ENCODE assay signal across 8 cellular contexts in the genomic region with DNA sequence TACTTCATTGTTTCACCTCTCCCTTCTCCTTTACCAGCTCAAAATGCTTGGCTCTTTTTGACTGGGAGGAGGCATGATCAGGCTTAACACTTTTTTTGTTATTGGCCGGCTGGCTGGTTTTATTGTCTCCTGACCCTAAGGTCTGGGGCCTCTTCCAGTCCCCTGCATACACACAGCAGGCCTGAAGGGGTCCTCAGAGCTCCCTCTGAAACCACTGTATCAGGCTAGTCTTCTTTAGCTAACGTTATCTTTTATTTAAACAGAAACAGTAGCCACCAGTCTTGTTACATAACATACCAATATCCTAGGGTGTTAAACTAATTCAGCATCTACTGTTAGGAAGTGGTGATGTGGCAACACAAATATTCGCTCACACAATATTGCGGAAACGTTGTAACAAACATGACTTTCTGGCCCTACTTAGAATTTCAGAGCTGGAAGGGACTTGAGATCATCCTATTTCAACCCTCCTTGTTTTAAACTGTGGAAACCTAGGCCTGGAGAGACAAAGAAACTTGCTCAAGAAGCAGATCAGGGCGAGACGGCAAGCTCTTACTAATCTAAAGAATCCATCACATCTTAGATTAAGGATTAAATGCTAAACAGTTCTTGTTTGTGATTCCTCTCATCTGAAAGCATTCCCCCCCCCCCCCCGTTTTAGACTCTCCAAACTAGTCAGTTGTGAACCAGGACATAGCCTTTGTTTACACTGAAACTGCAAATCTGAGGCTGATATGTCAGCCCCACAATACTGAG. TPM values are rescaled to one million over a fixed set of nuclear protein-coding genes. Genes with fewer than 3 reads are reported as not detected.
A peak's percentile ranks its signal among the peaks of the same experiment; 100 is the strongest.
DNase-seq lines count a peak whose midpoint lies in the region; ATAC-seq and TF ChIP-seq lines count a peak whose summit lies in the region.

No MANE protein-coding gene starts in this region.

- H3K9me3 ChIP-seq in body of pancreas: no peaks in the 10 kb centered on the region
- H3K9me3 ChIP-seq in right cardiac atrium (ENCODE audit: control insufficient read depth, low read length): no peaks in the 10 kb centered on the region
- no peaks in the 10 kb centered on the region for H3K9me3 ChIP-seq in prostate gland

- TF ChIP-seq POLR2A in body of pancreas (IDR thresholded peaks at IDR 0.05): no peak
- TF ChIP-seq POLR2A in prostate gland (IDR thresholded peaks at IDR 0.05): no peak

- H3K9me3 Mint-ChIP-seq in T-cell: no peaks in the 10 kb centered on the region

- TF ChIP-seq CTCF in AG09309 (IDR thresholded peaks at IDR 0.05; ENCODE audit: control insufficient read depth, insufficient read depth, low read depth, low read length, missing control alignments) (peak; percentile 90), body of pancreas (IDR thresholded peaks at IDR 0.05) (peak; percentile 65 to 91 (median 83)), prostate gland (IDR thresholded peaks at IDR 0.05) (peak in 3 of 4 experiments; percentile 48 to 69 (median 63))

- peak; percentile 63 for DNase-seq in AG09309 (ENCODE audit: low read depth)
- peak; percentile 61 for DNase-seq in GM19238 (ENCODE audit: insufficient read length, low spot score)
- DNase-seq in NAMALWA (ENCODE audit: low spot score): peak; percentile 85
- peak in 29 of 34 experiments; percentile 15 to 63 (median 37) for DNase-seq in T-cell
- DNase-seq in body of pancreas: peak; percentile 63 to 77 (median 72)
- DNase-seq in right cardiac atrium: peak; percentile 60 to 80 (median 77)
- peak; percentile 40 for DNase-seq in prostate gland (ENCODE audit: low spot score)

- H3K27me3 ChIP-seq in body of pancreas (no peaks in the 10 kb centered on the region), right cardiac atrium (ENCODE audit: control insufficient read depth, insufficient read depth) (no peaks in the 10 kb centered on the region), prostate gland (replicated peaks; ENCODE audit: insufficient read depth) (no peaks in the 10 kb centered on the region)

- H3K27ac ChIP-seq in body of pancreas: peak overlapping the region; percentile 92 to 98 (median 96)
- peak overlapping the region; percentile 73 for H3K27ac ChIP-seq in right cardiac atrium (ENCODE audit: low read length)
- H3K27ac ChIP-seq in prostate gland: peak overlapping the region; percentile 88 to 91

- H3K36me3 ChIP-seq in body of pancreas (replicated peaks in 1 of 2; ENCODE audit: insufficient read depth in 1 of 2, low read depth in 2 of 2) (no peaks in the 10 kb centered on the region), prostate gland (no peaks in the 10 kb centered on the region)

- 2 to 3% methylated on average over 7 to 8 of the region's 8 CpGs for WGBS in body of pancreas, 2 donors
- WGBS in right cardiac atrium: 2% methylated on average over 8 of the region's 8 CpGs
- 7% methylated on average over 8 of the region's 8 CpGs for WGBS in prostate gland

- H3K27ac Mint-ChIP-seq in T-cell: peak overlapping the region; percentile 93 to 94

- H3K4me3 Mint-ChIP-seq in T-cell: peak overlapping the region; percentile 56 to 62 (median 61)

- intact Hi-C loops in body of pancreas (cut with DNase I): loop anchor here (10.0 kb wide), 1 partner anchor 105 kb away; no protein-coding TSS in a partner anchor
- intact Hi-C loops in right cardiac atrium (cut with DNase I): loop anchor here (2.0 to 10.0 kb wide), 6 partner anchors 38 to 111 kb away; no protein-coding TSS in a partner anchor
- intact Hi-C loops in prostate gland (cut with DNase I): loop anchor here (1.0 to 5.0 kb wide), 4 partner anchors 38 to 812 kb away; no protein-coding TSS in a partner anchor

- CTCF ChIA-PET in T-cell (lab: Charles Lee): interaction anchor here (0.6 to 2.9 kb wide), 17 partner anchors 13 to 214 kb away, joined by 3 to 43 read pairs (median 4); no protein-coding TSS in a partner anchor

- peaks cover 65 to 67% (median 65%) of the 10 kb centered on the region in 3 donors for H3K4me1 Mint-ChIP-seq in T-cell

- H3K4me3 ChIP-seq in AG09309 (ENCODE audit: control insufficient read depth, low read depth, low read length) (no peak overlapping the region), body of pancreas (no peak overlapping the region), right cardiac atrium (ENCODE audit: low read length) (no peak overlapping the region), prostate gland (no peak overlapping the region)

- POLR2A ChIA-PET in T-cell (lab: Charles Lee): interaction anchor here in 1 of 2 donors (0.6 kb wide), 1 partner anchor 1536 kb away, joined by 4 read pairs; no protein-coding TSS in a partner anchor

- H3K27me3 Mint-ChIP-seq in T-cell: no peaks in the 10 kb centered on the region

- ATAC-seq in T-cell (replicated peaks in 1 of 4): peak; percentile 39 to 42 (median 40)
- peak; percentile 55 for ATAC-seq in body of pancreas
- ATAC-seq in right cardiac atrium: peak; percentile 64 to 68
- ATAC-seq in HG03571 (IDR thresholded peaks at IDR 0.05; ENCODE audit: unreplicated experiment): no peak

- peaks cover 56% of the 10 kb centered on the region for H3K4me1 ChIP-seq in body of pancreas
- peaks cover 15% of the 10 kb centered on the region for H3K4me1 ChIP-seq in right cardiac atrium (ENCODE audit: control insufficient read depth, insufficient read depth, low read length)
- peaks cover 8% of the 10 kb centered on the region for H3K4me1 ChIP-seq in prostate gland (replicated peaks)

- no peaks in the 10 kb centered on the region for H3K36me3 Mint-ChIP-seq in T-cell

RNA-seq across cellular contexts. Expression of a gene that starts 1.7 kb away (rescaled TPM):
- 10 to 100 TPM; 29.7 to 58.5 (median 52.0) TPM for total RNA-seq in T-cell
- total RNA-seq in body of pancreas: 10 to 100 TPM; 26.7 to 27.0 TPM
- 10 to 100 TPM; 14.5 to 33.9 (median 23.2) TPM for total RNA-seq in right cardiac atrium
- 12.5 TPM for polyA plus RNA-seq in right cardiac atrium
- total RNA-seq in prostate gland: 10 to 100 TPM; 12.8 to 40.3 TPM
